25 cellular contexts compared by ENCODE assay signal in genomic region chr14:59816931-59817330, GRCh38. TPM values are rescaled to one million over a fixed set of nuclear protein-coding genes. Genes with fewer than 3 reads are reported as not detected.
"Had no signal": no experiment of that assay in that cellular context is flagged by ENCODE, and none has a peak within 500 bp of the region (broad histone marks: within the 10 kb centered on the region; RNA-seq: fewer than 3 reads in every experiment).

No MANE protein-coding gene starts in this region.

- DNase-seq: hypothalamus; immature natural killer cell; islet precursor cell; left cardiac atrium; left lung; lower lobe of right lung; mammary epithelial cell; mesenchymal stem cell; naive thymus-derived CD8-positive, alpha-beta T cell; nucleus accumbens; pancreas; retina; stimulated activated CD4-positive, alpha-beta T cell treated with anti-CD3 and anti-CD28 coated beads, Interleukin-12 subunit alpha, Interleukin-12 subunit beta, amount 100 ng/mL, for 4 hours; stimulated activated CD4-positive, alpha-beta T cell treated with anti-CD3 and anti-CD28 coated beads, Interleukin-15, amount 100 ng/mL, for 24 hours; stimulated activated CD4-positive, alpha-beta T cell treated with anti-CD3 and anti-CD28 coated beads, Interleukin-2, amount 100 ng/mL, for 24 hours; stimulated activated CD4-positive, alpha-beta T cell treated with anti-CD3 and anti-CD28 coated beads, Interleukin-4, amount 100 ng/mL, for 1 hour; stimulated activated naive B cell treated with anti-CD40 and anti-IgM and Interleukin-4, amounts not matched to agents 10 μg/mL and 1 μg/mL and 100 μg/mL, for 72 hours; stimulated activated naive CD8-positive, alpha-beta T cell treated with anti-CD3 and anti-CD28 coated beads, Interleukin-15, Interleukin-2, amounts not matched to agents 100 U/mL and 50 U/mL, for 24 hours; stomach; testis; thyroid gland; transverse colon; upper lobe of left lung had no signal

- ATAC-seq: left cardiac atrium; left lung; lower lobe of right lung; naive thymus-derived CD8-positive, alpha-beta T cell; pancreas; right cardiac atrium; sciatic nerve; stimulated activated naive B cell treated with anti-CD40 and anti-IgM and Interleukin-4, amounts not matched to agents 10 μg/mL and 1 μg/mL and 100 μg/mL, for 72 hours; stimulated activated naive CD8-positive, alpha-beta T cell treated with anti-CD3 and anti-CD28 coated beads, Interleukin-15, Interleukin-2, amounts not matched to agents 100 U/mL and 50 U/mL, for 24 hours had no signal

RNA-seq across cellular contexts. Expression of gene RTN1, which starts 53.6 kb away (rescaled TPM):
- total RNA-seq: naive thymus-derived CD8-positive, alpha-beta T cell had no signal
